ENCODE assay signal across 21 cellular contexts in the genomic region with DNA sequence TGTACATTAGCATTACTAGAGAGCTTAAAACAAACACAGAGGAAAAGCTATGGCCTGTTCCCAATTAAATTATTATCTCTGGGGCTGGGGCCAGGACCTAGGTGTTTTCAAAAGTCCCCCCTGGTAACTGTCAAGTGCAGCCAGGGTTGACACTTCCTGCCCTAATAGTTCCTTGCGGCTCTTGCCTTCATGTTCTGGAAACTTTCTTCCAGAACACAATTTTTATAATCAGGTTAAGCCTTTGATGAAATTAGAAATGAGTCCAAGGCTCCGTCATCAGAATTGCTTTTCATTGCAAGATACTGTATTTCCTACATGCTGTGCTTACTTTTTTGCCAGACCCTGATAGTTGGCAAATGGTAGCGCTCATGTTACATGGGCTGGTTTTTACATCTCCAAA.
DNase-seq lines count a peak whose midpoint lies in the region; ATAC-seq, FAIRE-seq and TF ChIP-seq lines count a peak whose summit lies in the region.
"Had no signal": no experiment of that assay in that cellular context is flagged by ENCODE, and none has a peak within 500 bp of the region (broad histone marks: within the 10 kb centered on the region; RNA-seq: fewer than 3 reads in every experiment).

No MANE protein-coding gene starts in this region.

- H3K27ac ChIP-seq in substantia nigra (ENCODE audit: low read depth, low read length, poor library complexity, severe bottlenecking): peak overlapping the region; percentile 69
- H3K27ac ChIP-seq: Peyer's patch, SJSA1 had no signal

- peak; percentile 71 for ATAC-seq in SK-N-SH treated with all-trans-retinoic acid at 6 μM for 48 hours
- peak; percentile 64 for ATAC-seq in left ventricle myocardium superior

- in situ Hi-C loops in G401 (cut with HindIII; ENCODE audit: low sequenced_read_pairs): no loop called here

- DNase-seq in G401 (ENCODE audit: low spot score): peak; percentile 20
- DNase-seq in left ventricle myocardium superior: no peak
- DNase-seq in substantia nigra (lab: John Stamatoyannopoulos, UW): no peak
- DNase-seq in activated naive CD4-positive, alpha-beta T cell (lab: John Stamatoyannopoulos, UW): no peak
- no peak for DNase-seq in frontal cortex (ENCODE audit: low spot score in 2 of 2)
- DNase-seq in NCI-H1436 treated with DMSO at 0.1 percent for 48 hours (lab: John Stamatoyannopoulos, UW): no peak
- DNase-seq: CD4-positive, CD25-positive, alpha-beta regulatory T cell; EL; Karpas-422; MV-4-11; NCI-H1105 treated with DMSO at 0.1 percent for 48 hours; NCI-H1694; NCI-H2081; NCI-H2171; NCI-H345; NCI-H524 treated with DMSO at 0.1 percent for 48 hours; NCI-H82; Peyer's patch had no signal

- FAIRE-seq in frontal cortex (lab: Jason Lieb, UNC): no peak
- FAIRE-seq: H54 had no signal

- intact Hi-C loops in left ventricle myocardium superior (cut with micrococcal nuclease): no loop called here

TF ChIP-seq in SK-N-SH treated with all-trans-retinoic acid at 6 μM for 48 hours, 23 proteins besides CTCF, POLR2A, EP300 and RAD21:
- 0 out of 2 replicates have a peak, but pooled peaks have one; percentile 10 for TF ChIP-seq ZFP30 (CRISPR knock-in tag; IDR thresholded peaks at IDR 0.05)
- TF ChIP-seq ISL1 (CRISPR knock-in tag; IDR thresholded peaks at IDR 0.05): peak; percentile 92
- TF ChIP-seq, protein P1, sequence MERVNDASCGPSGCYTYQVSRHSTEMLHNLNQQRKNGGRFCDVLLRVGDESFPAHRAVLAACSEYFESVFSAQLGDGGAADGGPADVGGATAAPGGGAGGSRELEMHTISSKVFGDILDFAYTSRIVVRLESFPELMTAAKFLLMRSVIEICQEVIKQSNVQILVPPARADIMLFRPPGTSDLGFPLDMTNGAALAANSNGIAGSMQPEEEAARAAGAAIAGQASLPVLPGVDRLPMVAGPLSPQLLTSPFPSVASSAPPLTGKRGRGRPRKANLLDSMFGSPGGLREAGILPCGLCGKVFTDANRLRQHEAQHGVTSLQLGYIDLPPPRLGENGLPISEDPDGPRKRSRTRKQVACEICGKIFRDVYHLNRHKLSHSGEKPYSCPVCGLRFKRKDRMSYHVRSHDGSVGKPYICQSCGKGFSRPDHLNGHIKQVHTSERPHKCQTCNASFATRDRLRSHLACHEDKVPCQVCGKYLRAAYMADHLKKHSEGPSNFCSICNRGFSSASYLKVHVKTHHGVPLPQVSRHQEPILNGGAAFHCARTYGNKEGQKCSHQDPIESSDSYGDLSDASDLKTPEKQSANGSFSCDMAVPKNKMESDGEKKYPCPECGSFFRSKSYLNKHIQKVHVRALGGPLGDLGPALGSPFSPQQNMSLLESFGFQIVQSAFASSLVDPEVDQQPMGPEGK (CRISPR knock-in tag; IDR thresholded peaks at IDR 0.05; ENCODE audit: borderline replicate concordance): peak; percentile 89; the same call in 1 of the 2 replicates
- no peak for TF ChIP-seq PPARA (CRISPR knock-in tag; IDR thresholded peaks at IDR 0.05; ENCODE audit: borderline replicate concordance)
- TF ChIP-seq, protein P2, sequence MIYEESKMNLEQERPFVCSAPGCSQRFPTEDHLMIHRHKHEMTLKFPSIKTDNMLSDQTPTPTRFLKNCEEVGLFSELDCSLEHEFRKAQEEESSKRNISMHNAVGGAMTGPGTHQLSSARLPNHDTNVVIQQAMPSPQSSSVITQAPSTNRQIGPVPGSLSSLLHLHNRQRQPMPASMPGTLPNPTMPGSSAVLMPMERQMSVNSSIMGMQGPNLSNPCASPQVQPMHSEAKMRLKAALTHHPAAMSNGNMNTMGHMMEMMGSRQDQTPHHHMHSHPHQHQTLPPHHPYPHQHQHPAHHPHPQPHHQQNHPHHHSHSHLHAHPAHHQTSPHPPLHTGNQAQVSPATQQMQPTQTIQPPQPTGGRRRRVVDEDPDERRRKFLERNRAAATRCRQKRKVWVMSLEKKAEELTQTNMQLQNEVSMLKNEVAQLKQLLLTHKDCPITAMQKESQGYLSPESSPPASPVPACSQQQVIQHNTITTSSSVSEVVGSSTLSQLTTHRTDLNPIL (CRISPR knock-in tag; IDR thresholded peaks at IDR 0.05; ENCODE audit: low read depth): peak; percentile 76
- peak; percentile 64; the same call in 1 of the 2 replicates for TF ChIP-seq ZFP3 (CRISPR knock-in tag; IDR thresholded peaks at IDR 0.05)
- no peak for TF ChIP-seq CSDC2 (CRISPR knock-in tag; IDR thresholded peaks at IDR 0.05)
- 0 out of 2 replicates have a peak, but pooled peaks have one; percentile 54 for TF ChIP-seq ZNF8 (CRISPR knock-in tag; IDR thresholded peaks at IDR 0.05)
- peak; percentile 69; the same call in 1 of the 2 replicates for TF ChIP-seq ZC3H10 (CRISPR knock-in tag; IDR thresholded peaks at IDR 0.05)
- peak; percentile 93 for TF ChIP-seq TCF4 (CRISPR knock-in tag; IDR thresholded peaks at IDR 0.05; ENCODE audit: borderline replicate concordance)
- no peak for TF ChIP-seq ARNTL (CRISPR knock-in tag; IDR thresholded peaks at IDR 0.05; ENCODE audit: borderline replicate concordance, low read depth)
- no peak for TF ChIP-seq ZNF565 (CRISPR knock-in tag; conservative IDR thresholded peaks at IDR 0.05; ENCODE audit: low read depth)
- no peak for TF ChIP-seq RARB (CRISPR knock-in tag; IDR thresholded peaks at IDR 0.05)
- TF ChIP-seq, protein P3, sequence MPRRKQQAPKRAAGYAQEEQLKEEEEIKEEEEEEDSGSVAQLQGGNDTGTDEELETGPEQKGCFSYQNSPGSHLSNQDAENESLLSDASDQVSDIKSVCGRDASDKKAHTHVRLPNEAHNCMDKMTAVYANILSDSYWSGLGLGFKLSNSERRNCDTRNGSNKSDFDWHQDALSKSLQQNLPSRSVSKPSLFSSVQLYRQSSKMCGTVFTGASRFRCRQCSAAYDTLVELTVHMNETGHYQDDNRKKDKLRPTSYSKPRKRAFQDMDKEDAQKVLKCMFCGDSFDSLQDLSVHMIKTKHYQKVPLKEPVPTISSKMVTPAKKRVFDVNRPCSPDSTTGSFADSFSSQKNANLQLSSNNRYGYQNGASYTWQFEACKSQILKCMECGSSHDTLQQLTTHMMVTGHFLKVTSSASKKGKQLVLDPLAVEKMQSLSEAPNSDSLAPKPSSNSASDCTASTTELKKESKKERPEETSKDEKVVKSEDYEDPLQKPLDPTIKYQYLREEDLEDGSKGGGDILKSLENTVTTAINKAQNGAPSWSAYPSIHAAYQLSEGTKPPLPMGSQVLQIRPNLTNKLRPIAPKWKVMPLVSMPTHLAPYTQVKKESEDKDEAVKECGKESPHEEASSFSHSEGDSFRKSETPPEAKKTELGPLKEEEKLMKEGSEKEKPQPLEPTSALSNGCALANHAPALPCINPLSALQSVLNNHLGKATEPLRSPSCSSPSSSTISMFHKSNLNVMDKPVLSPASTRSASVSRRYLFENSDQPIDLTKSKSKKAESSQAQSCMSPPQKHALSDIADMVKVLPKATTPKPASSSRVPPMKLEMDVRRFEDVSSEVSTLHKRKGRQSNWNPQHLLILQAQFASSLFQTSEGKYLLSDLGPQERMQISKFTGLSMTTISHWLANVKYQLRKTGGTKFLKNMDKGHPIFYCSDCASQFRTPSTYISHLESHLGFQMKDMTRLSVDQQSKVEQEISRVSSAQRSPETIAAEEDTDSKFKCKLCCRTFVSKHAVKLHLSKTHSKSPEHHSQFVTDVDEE (CRISPR knock-in tag; IDR thresholded peaks at IDR 0.05): peak; percentile 89
- peak; percentile 70; the same call in 1 of the 2 replicates for TF ChIP-seq TOX (CRISPR knock-in tag; IDR thresholded peaks at IDR 0.05; ENCODE audit: borderline replicate concordance)
- no peak for TF ChIP-seq BACH2 (CRISPR knock-in tag; IDR thresholded peaks at IDR 0.05; ENCODE audit: borderline replicate concordance)
- TF ChIP-seq, protein P4, sequence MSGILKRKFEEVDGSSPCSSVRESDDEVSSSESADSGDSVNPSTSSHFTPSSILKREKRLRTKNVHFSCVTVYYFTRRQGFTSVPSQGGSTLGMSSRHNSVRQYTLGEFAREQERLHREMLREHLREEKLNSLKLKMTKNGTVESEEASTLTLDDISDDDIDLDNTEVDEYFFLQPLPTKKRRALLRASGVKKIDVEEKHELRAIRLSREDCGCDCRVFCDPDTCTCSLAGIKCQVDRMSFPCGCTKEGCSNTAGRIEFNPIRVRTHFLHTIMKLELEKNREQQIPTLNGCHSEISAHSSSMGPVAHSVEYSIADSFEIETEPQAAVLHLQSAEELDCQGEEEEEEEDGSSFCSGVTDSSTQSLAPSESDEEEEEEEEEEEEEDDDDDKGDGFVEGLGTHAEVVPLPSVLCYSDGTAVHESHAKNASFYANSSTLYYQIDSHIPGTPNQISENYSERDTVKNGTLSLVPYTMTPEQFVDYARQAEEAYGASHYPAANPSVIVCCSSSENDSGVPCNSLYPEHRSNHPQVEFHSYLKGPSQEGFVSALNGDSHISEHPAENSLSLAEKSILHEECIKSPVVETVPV (CRISPR knock-in tag; IDR thresholded peaks at IDR 0.05): peak; percentile 62; the same call in 1 of the 2 replicates
- no peak for TF ChIP-seq GLIS3 (CRISPR knock-in tag; IDR thresholded peaks at IDR 0.05)
- TF ChIP-seq ZNF70 (CRISPR knock-in tag; IDR thresholded peaks at IDR 0.05): no peak
- TF ChIP-seq ESRRG (CRISPR knock-in tag; IDR thresholded peaks at IDR 0.05): no peak; the same call in 1 of the 2 replicates
